ENCODE assay signal across 22 cellular contexts in the genomic region with DNA sequence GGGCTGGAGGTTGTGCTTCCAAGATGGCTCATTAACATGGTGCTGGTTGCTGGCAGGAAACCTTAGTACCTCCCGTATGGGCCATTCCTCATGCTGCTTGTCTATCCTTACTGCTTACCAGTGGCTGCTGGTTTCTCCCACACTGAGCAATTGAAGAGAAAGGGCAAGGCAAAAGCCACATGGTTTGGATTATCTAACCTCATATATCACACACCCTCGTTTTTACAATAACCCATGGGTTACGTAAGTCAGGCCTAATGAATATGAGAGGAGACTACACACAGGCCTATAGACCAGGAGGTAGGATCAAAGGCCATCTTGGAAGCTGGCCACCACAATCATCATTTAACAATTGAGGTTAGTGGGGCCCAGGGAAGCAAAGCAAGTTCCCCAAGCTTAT.
"Had no signal": no experiment of that assay in that cellular context is flagged by ENCODE, and none has a peak within 500 bp of the region (broad histone marks: within the 10 kb centered on the region; RNA-seq: fewer than 3 reads in every experiment).

No MANE protein-coding gene starts in this region.

- H3K4me1 ChIP-seq: lower lobe of right lung had no signal

- H3K36me3 ChIP-seq: heart right ventricle, lower lobe of right lung, sigmoid colon, thyroid gland had no signal

- H3K27me3 Mint-ChIP-seq: T-helper 17 cell had no signal

- H3K4me3 Mint-ChIP-seq: activated naive CD4-positive, alpha-beta T cell treated with anti-CD3 and anti-CD28 coated beads for 36 hours; activated naive CD8-positive, alpha-beta T cell treated with anti-CD3 and anti-CD28 coated beads, Interleukin-2, amount 10 ng/mL, durations not matched to agents 7 days and 5 days; activated T-cell treated with anti-CD3 and anti-CD28 coated beads, Interleukin-2, amount 50 U/mL, for 72 hours; naive thymus-derived CD4-positive, alpha-beta T cell; T-helper 17 cell had no signal

- H3K4me3 ChIP-seq: heart right ventricle, lower lobe of right lung, sigmoid colon, thyroid gland had no signal

- H3K27ac Mint-ChIP-seq: activated naive CD4-positive, alpha-beta T cell treated with anti-CD3 and anti-CD28 coated beads for 36 hours; activated naive CD8-positive, alpha-beta T cell treated with anti-CD3 and anti-CD28 coated beads, Interleukin-2, amount 10 ng/mL, durations not matched to agents 7 days and 5 days; activated T-cell treated with anti-CD3 and anti-CD28 coated beads, Interleukin-2, amount 50 U/mL, for 72 hours; naive thymus-derived CD4-positive, alpha-beta T cell; T-helper 17 cell had no signal

- H3K27me3 ChIP-seq: heart right ventricle, sigmoid colon, thyroid gland had no signal

- H3K9me3 Mint-ChIP-seq: activated naive CD4-positive, alpha-beta T cell treated with anti-CD3 and anti-CD28 coated beads for 36 hours; activated naive CD8-positive, alpha-beta T cell treated with anti-CD3 and anti-CD28 coated beads, Interleukin-2, amount 10 ng/mL, durations not matched to agents 7 days and 5 days had no signal

- H3K4me1 Mint-ChIP-seq: activated naive CD8-positive, alpha-beta T cell treated with anti-CD3 and anti-CD28 coated beads, Interleukin-2, amount 10 ng/mL, durations not matched to agents 7 days and 5 days; T-helper 17 cell had no signal

- DNase-seq: activated CD4-positive, alpha-beta T cell treated with anti-CD3 and anti-CD28 coated beads for 4 hours; activated CD4-positive, alpha-beta T cell treated with anti-CD3 and anti-CD28 coated beads, Interleukin-2, amount 50 U/mL, for 48 hours; activated CD4-positive, CD25-positive, alpha-beta regulatory T cell; activated effector memory CD4-positive, alpha-beta T cell treated with Interleukin-2 at 50 U/mL for 16 hours; activated naive CD4-positive, alpha-beta T cell treated with anti-CD3 and anti-CD28 coated beads for 36 hours; activated naive CD8-positive, alpha-beta T cell treated with anti-CD3 and anti-CD28 coated beads, Interleukin-2, amount 10 ng/mL, durations not matched to agents 7 days and 5 days; activated T-cell treated with anti-CD3 and anti-CD28 coated beads, Interleukin-2, amount 50 U/mL, for 72 hours; amniotic stem cell; cerebellar nuclear complex; erythroblast; heart right ventricle; kidney; lower lobe of right lung; mesendoderm; naive thymus-derived CD4-positive, alpha-beta T cell; sigmoid colon; stimulated activated CD4-positive, alpha-beta T cell treated with anti-CD3 and anti-CD28 coated beads, Interleukin-2, amount 100 ng/mL, for 48 hours; stimulated activated naive CD8-positive, alpha-beta T cell treated with anti-CD3 and anti-CD28 coated beads, Interleukin-15, Interleukin-2, amounts not matched to agents 100 U/mL and 50 U/mL, for 24 hours; substantia nigra; T-helper 17 cell; thyroid gland had no signal

- ATAC-seq: activated T-cell treated with anti-CD3 and anti-CD28 coated beads, Interleukin-2, amount 50 U/mL, for 72 hours; heart right ventricle; left lobe of liver; lower lobe of right lung; naive thymus-derived CD4-positive, alpha-beta T cell; stimulated activated naive CD8-positive, alpha-beta T cell treated with anti-CD3 and anti-CD28 coated beads, Interleukin-15, Interleukin-2, amounts not matched to agents 100 U/mL and 50 U/mL, for 24 hours; T-helper 17 cell had no signal

- H3K9me3 ChIP-seq: heart right ventricle, lower lobe of right lung, sigmoid colon, thyroid gland had no signal

- H3K36me3 Mint-ChIP-seq: activated naive CD8-positive, alpha-beta T cell treated with anti-CD3 and anti-CD28 coated beads, Interleukin-2, amount 10 ng/mL, durations not matched to agents 7 days and 5 days; naive thymus-derived CD4-positive, alpha-beta T cell had no signal

- H3K27ac ChIP-seq: lower lobe of right lung, sigmoid colon had no signal
